21 cellular contexts compared by ENCODE assay signal in the genomic region with DNA sequence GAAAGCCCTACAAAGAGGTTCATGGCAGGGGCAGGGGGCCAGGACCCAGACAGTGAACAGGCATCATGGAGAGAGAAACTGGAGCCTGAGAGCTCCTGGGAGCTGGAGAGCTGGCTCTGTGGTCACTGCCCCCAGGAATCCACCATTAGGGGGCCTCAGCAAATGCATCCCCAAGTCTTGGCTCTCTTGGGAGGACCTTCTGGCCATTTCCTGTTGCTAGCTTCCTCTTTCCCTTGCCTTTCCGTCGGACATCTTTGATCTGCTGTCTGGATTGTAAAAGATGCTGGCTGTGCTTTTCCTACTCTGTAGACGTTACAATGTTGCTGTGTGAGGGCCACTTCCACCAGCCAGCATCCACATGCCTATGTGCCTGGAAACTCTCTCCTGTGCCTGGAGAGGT. TPM values are rescaled to one million over a fixed set of nuclear protein-coding genes. Genes with fewer than 3 reads are reported as not detected.
DNase-seq lines count a peak whose midpoint lies in the region; ATAC-seq, FAIRE-seq and TF ChIP-seq lines count a peak whose summit lies in the region.
"Had no signal": no experiment of that assay in that cellular context is flagged by ENCODE, and none has a peak within 500 bp of the region (broad histone marks: within the 10 kb centered on the region; RNA-seq: fewer than 3 reads in every experiment).

No MANE protein-coding gene starts in this region.

- H3K27me3 Mint-ChIP-seq in GM23338 (ENCODE audit: insufficient read depth, low read depth, poor library complexity) (no peaks in the 10 kb centered on the region), endodermal cell (ENCODE audit: insufficient read depth) (peaks cover 3% of the 10 kb centered on the region)
- H3K27me3 Mint-ChIP-seq: CD4-positive, CD25-positive, alpha-beta regulatory T cell had no signal

- ATAC-seq in GM23338 = no peak; the same call in 2 of the 3 replicates
- ATAC-seq in GM18873 (IDR thresholded peaks at IDR 0.05; ENCODE audit: low FRiP score, unreplicated experiment) = no peak
- no peak for ATAC-seq in lower lobe of right lung

- H3K4me1 Mint-ChIP-seq in GM23338 (no peaks in the 10 kb centered on the region), endodermal cell (no peaks in the 10 kb centered on the region)
- H3K4me1 Mint-ChIP-seq: CD4-positive, CD25-positive, alpha-beta regulatory T cell had no signal

- H3K36me3 Mint-ChIP-seq in GM23338 (ENCODE audit: low read depth) (0 out of 3 replicates have a peak, but pooled peaks cover 4% of the 10 kb centered on the region), endodermal cell (ENCODE audit: low read depth) (peaks cover 5% of the 10 kb centered on the region)
- H3K36me3 Mint-ChIP-seq: CD4-positive, CD25-positive, alpha-beta regulatory T cell had no signal

- H3K9me2 ChIP-seq in GM23338 (ENCODE audit: insufficient read depth) = 0 out of 2 replicates have a peak, but pooled peaks cover 3% of the 10 kb centered on the region

- H3K9me3 ChIP-seq in OCI-LY3 (ENCODE audit: insufficient read depth, low read length) (no peaks in the 10 kb centered on the region), endodermal cell (ENCODE audit: control insufficient read depth, low read length) (peaks cover 24% of the 10 kb centered on the region), lower lobe of right lung (no peaks in the 10 kb centered on the region)

- H3K27me3 ChIP-seq in GM23338 (ENCODE audit: insufficient read depth) = no peaks in the 10 kb centered on the region
- peaks cover 19% of the 10 kb centered on the region; the same call in 1 of the 2 replicates for H3K27me3 ChIP-seq in OCI-LY3 (ENCODE audit: low read depth, low read length)
- H3K27me3 ChIP-seq in endodermal cell (ENCODE audit: control insufficient read depth, insufficient read depth, low read length, poor library complexity, severe bottlenecking) = no peaks in the 10 kb centered on the region
- no peaks in the 10 kb centered on the region for H3K27me3 ChIP-seq in lower lobe of right lung (ENCODE audit: low read depth)

- H3K4me1 ChIP-seq in GM23338 (ENCODE audit: insufficient read depth) = no peaks in the 10 kb centered on the region
- H3K4me1 ChIP-seq in OCI-LY3 (ENCODE audit: low read length) = no peaks in the 10 kb centered on the region
- no peaks in the 10 kb centered on the region for H3K4me1 ChIP-seq in endodermal cell (ENCODE audit: control insufficient read depth, insufficient read depth, low read length)
- H3K4me1 ChIP-seq in lower lobe of right lung = no peaks in the 10 kb centered on the region

- intact Hi-C loops in lower lobe of right lung (cut with DNase I) = no loop called here

- H3K27ac Mint-ChIP-seq in GM23338 (no peak overlapping the region), endodermal cell (no peak overlapping the region)
- H3K27ac Mint-ChIP-seq: CD4-positive, CD25-positive, alpha-beta regulatory T cell; HFFc6 had no signal

- H3K4me3 Mint-ChIP-seq in GM23338 (peak overlapping the region; percentile 51; the same call in 2 of the 3 replicates), endodermal cell (no peak overlapping the region)
- H3K4me3 Mint-ChIP-seq: CD4-positive, CD25-positive, alpha-beta regulatory T cell; HFFc6 had no signal

- no peaks in the 10 kb centered on the region for H3F3A ChIP-seq in GM23338 (replicated peaks; ENCODE audit: low read depth)

- peak overlapping the region; percentile 60; the same call in 1 of the 2 replicates for H2AFZ ChIP-seq in GM23338
- H2AFZ ChIP-seq in OCI-LY3 (ENCODE audit: low read depth, low read length) = 0 out of 2 replicates have a peak overlapping the region, but pooled peaks have one; percentile 17

- H4K20me1 ChIP-seq in GM23338 (replicated peaks; ENCODE audit: insufficient read depth) (no peaks in the 10 kb centered on the region), OCI-LY3 (ENCODE audit: insufficient read depth, low read length) (no peaks in the 10 kb centered on the region)

- 86 to 89% methylated on average over 1 to 3 of the region's 3 CpGs for whole genome bisulfite sequencing in endodermal cell (ENCODE audit: insufficient coverage in 1 of 2, insufficient read length in 1 of 2), 2 experiments

- FAIRE-seq in urothelium cell line (lab: Jason Lieb, UNC) = peak; percentile 92
- FAIRE-seq: GM12891, H54 had no signal

- no peak overlapping the region for H3K4me2 ChIP-seq in GM23338
- no peak overlapping the region for H3K4me2 ChIP-seq in OCI-LY3 (ENCODE audit: low read length)
- H3K4me2 ChIP-seq: KMS-11 had no signal

- H3K27ac ChIP-seq in GM23338 (ENCODE audit: low read depth) (no peak overlapping the region), OCI-LY3 (ENCODE audit: low read length) (no peak overlapping the region), endodermal cell (ENCODE audit: low read depth, low read length) (no peak overlapping the region), lower lobe of right lung (no peak overlapping the region)
- H3K27ac ChIP-seq: KMS-11 had no signal

- H3K9me3 Mint-ChIP-seq in GM23338 (peaks cover 13% of the 10 kb centered on the region), endodermal cell (peaks cover 26% of the 10 kb centered on the region)

- no peaks in the 10 kb centered on the region for H3K79me2 ChIP-seq in GM23338 (replicated peaks; ENCODE audit: insufficient read depth)
- H3K79me2 ChIP-seq in OCI-LY3 (ENCODE audit: low read length) = no peaks in the 10 kb centered on the region

- H3K36me3 ChIP-seq in GM23338 (ENCODE audit: insufficient read depth) (no peaks in the 10 kb centered on the region), OCI-LY3 (replicated peaks; ENCODE audit: low read depth, low read length) (no peaks in the 10 kb centered on the region), endodermal cell (ENCODE audit: control insufficient read depth, insufficient read depth, low read length) (no peaks in the 10 kb centered on the region), lower lobe of right lung (no peaks in the 10 kb centered on the region)

- TF ChIP-seq CTCF in GM23338 (conservative IDR thresholded peaks at IDR 0.05; ENCODE audit: low read depth in 2 of 2) (peak; percentile 35 to 49), OCI-LY3 (IDR thresholded peaks at IDR 0.05; ENCODE audit: low read depth, low read length) (no peak), endodermal cell (conservative IDR thresholded peaks at IDR 0.05) (peak; percentile 27), lower lobe of right lung (IDR thresholded peaks at IDR 0.05) (no peak)

- H3K9ac ChIP-seq in OCI-LY3 (ENCODE audit: low read length) = no peak overlapping the region
- no peak overlapping the region for H3K9ac ChIP-seq in endodermal cell (ENCODE audit: extremely low read depth, low read length, poor library complexity, severe bottlenecking)
- H3K9ac ChIP-seq: KMS-11 had no signal

- peak; percentile 42 for DNase-seq in GM23338 (ENCODE audit: low spot score)
- DNase-seq in endodermal cell = no peak
- no peak for DNase-seq in urothelium cell line (ENCODE audit: low spot score)
- DNase-seq in lower lobe of right lung = no peak
- no peak for DNase-seq in DMS79 treated with DMSO at 0.1 percent for 48 hours (lab: John Stamatoyannopoulos, UW)
- DNase-seq: AML-193; CD4-positive, CD25-positive, alpha-beta regulatory T cell; DMS53; HFFc6; NCI-H1048; NCI-H1436 treated with DMSO at 0.1 percent for 48 hours; NCI-H2029 treated with DMSO at 0.1 percent for 48 hours; NCI-H2171; NCI-H526; SW 1271 had no signal

- H3K4me3 ChIP-seq in GM23338 (no peak overlapping the region), OCI-LY3 (ENCODE audit: low read length) (no peak overlapping the region), endodermal cell (ENCODE audit: low read length) (no peak overlapping the region), lower lobe of right lung (no peak overlapping the region)

TF ChIP-seq in GM23338, 12 proteins besides CTCF, POLR2A, EP300 and RAD21:
- no peak for TF ChIP-seq ZNF114 (CRISPR knock-in tag; IDR thresholded peaks at IDR 0.05)
- TF ChIP-seq POLR2AphosphoS5 (IDR thresholded peaks at IDR 0.05; ENCODE audit: low read depth) = no peak
TF ChIP-seq in GM23338: peak in this region for 0.

RNA-seq across cellular contexts. Expression of a gene that starts 7.1 kb away (rescaled TPM):
- total RNA-seq in GM23338 (2014; rRNA removed; shearing (Covaris generic)) = 1.0 TPM in 1 of 2 replicates, not detected in the other
- 0.26 TPM in 1 of 2 replicates, not detected in the other for polyA plus RNA-seq in GM23338 (2016; fragmentation: Nextera tagmentation; extraction: Ambion mirVana)
- total RNA-seq in endodermal cell (not detected), lower lobe of right lung (not detected)
- polyA plus RNA-seq in endodermal cell (2013, experiment 1 of 2) = not detected
- polyA plus RNA-seq in endodermal cell (2013, experiment 2 of 2) = not detected
- total RNA-seq: CD4-positive, CD25-positive, alpha-beta regulatory T cell had no signal
- polyA plus RNA-seq: CD4-positive, CD25-positive, alpha-beta regulatory T cell had no signal

RNA-seq across cellular contexts. Expression of a gene that starts 12.7 kb away (rescaled TPM):
- total RNA-seq in GM23338 (2014; rRNA removed; shearing (Covaris generic)) = 0.28 TPM in 1 of 2 replicates, not detected in the other
- 0.52 TPM in 1 of 2 replicates, not detected in the other for polyA plus RNA-seq in GM23338 (2016; fragmentation: Nextera tagmentation; extraction: Ambion mirVana)
- total RNA-seq in endodermal cell (under 1 TPM in 1 of 2 donors, not detected in 1; 0.97 TPM), lower lobe of right lung (0.74 TPM)
- polyA plus RNA-seq in endodermal cell (2013, experiment 1 of 2) = not detected
- polyA plus RNA-seq in endodermal cell (2013, experiment 2 of 2) = not detected
- total RNA-seq: CD4-positive, CD25-positive, alpha-beta regulatory T cell; HFFc6; M059J had no signal
- polyA plus RNA-seq: CD4-positive, CD25-positive, alpha-beta regulatory T cell had no signal

Comparison
In these comparisons a context has a peak if more than half of its experiments do, and no peak if none do; other contexts are left out.
1. CTCF ChIP-seq: peak in GM23338 (2 of 2) and endodermal cell (single experiment); none in OCI-LY3 (single experiment) and lower lobe of right lung (single experiment).